ENCODE assay signal across 8 cellular contexts in the genomic region with DNA sequence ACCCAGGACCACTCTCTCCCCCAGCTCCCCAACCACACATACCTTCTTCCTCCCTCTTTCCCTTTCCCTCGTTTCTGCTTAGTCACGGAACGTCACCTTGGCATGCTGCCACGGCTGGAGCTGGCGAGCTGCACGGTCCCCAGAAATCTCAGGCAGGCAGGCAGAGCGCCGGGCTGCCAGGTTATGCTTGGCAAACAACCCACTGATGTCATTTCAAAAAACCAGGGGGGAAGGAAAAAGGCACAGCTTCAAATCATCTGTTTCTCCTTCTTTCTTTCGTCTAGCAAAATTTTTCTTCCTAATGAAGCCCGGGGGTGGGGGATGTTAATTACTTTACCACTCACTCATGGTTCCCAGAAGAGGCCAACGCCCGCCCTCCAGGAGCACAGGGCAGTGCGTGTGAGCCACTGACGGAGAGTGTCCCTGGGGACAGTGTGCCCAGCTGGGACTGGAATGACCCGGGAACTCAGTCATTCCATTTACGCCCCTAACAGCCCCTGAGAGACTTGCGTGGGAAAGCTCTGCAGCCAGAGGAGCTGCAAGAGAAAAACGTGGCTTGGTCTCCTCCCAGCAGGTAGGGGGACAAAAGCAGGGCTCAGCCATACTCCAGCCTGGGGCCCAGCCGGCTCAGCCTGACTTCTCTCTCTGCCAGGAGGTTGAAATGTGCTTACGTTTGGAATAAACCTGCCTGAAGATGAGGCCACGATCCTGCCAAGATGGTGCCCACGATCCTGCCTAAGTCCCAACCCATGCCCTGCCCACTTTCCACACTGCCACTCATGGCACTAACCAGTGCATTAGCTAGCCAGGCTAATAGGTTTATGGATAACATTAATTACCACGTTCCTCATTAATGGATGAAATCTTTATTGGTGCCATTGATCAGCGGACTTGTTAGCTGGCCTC.
DNase-seq lines count a peak whose midpoint lies in the region; ATAC-seq and TF ChIP-seq lines count a peak whose summit lies in the region.

No MANE protein-coding gene starts in this region.

- POLR2A ChIA-PET in T-cell (lab: Charles Lee): no interaction called here

- ATAC-seq in T-cell (replicated peaks in 1 of 4) (no peak), HG03175 (IDR thresholded peaks at IDR 0.05; ENCODE audit: unreplicated experiment) (no peak)
- no peak for ATAC-seq in stimulated activated effector memory CD8-positive, alpha-beta T cell treated with anti-CD3 and anti-CD28 coated beads, Interleukin-12 subunit alpha, Interleukin-12 subunit beta, amount 100 ng/mL, for 72 hours

- H3K9me3 Mint-ChIP-seq in mesothelial cell of epicardium (no peaks in the 10 kb centered on the region), T-cell (no peaks in the 10 kb centered on the region)
- no peaks in the 10 kb centered on the region for H3K9me3 Mint-ChIP-seq in stimulated activated effector memory CD8-positive, alpha-beta T cell treated with anti-CD3 and anti-CD28 coated beads, Interleukin-12 subunit alpha, Interleukin-12 subunit beta, amount 100 ng/mL, for 72 hours

- peak; percentile 79 for DNase-seq in G401 (ENCODE audit: low spot score)
- DNase-seq in NCI-H446 treated with DMSO at 0.1 percent for 48 hours (lab: John Stamatoyannopoulos, UW): peak; percentile 73
- peak; percentile 90 for DNase-seq in dedifferentiated amniotic fluid mesenchymal stem cell (ENCODE audit: extremely low spot score)
- DNase-seq in mesothelial cell of epicardium (ENCODE audit: low spot score in 2 of 2, unreplicated experiment in 2 of 2): peak; percentile 52 to 80
- no peak for DNase-seq in T-cell
- no peak for DNase-seq in stimulated activated CD4-positive, alpha-beta T cell treated with anti-CD3 and anti-CD28 coated beads, Interleukin-2, amount 100 ng/mL, for 48 hours
- no peak for DNase-seq in stimulated activated effector memory CD8-positive, alpha-beta T cell treated with anti-CD3 and anti-CD28 coated beads, Interleukin-12 subunit alpha, Interleukin-12 subunit beta, amount 100 ng/mL, for 72 hours (ENCODE audit: low spot score in 2 of 2)

- peak overlapping the region; percentile 90 for H3K27ac Mint-ChIP-seq in mesothelial cell of epicardium
- H3K27ac Mint-ChIP-seq in T-cell: no peak overlapping the region
- no peak overlapping the region for H3K27ac Mint-ChIP-seq in stimulated activated effector memory CD8-positive, alpha-beta T cell treated with anti-CD3 and anti-CD28 coated beads, Interleukin-12 subunit alpha, Interleukin-12 subunit beta, amount 100 ng/mL, for 72 hours

- H3K4me3 Mint-ChIP-seq in mesothelial cell of epicardium (no peak overlapping the region), T-cell (no peak overlapping the region)
- no peak overlapping the region for H3K4me3 Mint-ChIP-seq in stimulated activated effector memory CD8-positive, alpha-beta T cell treated with anti-CD3 and anti-CD28 coated beads, Interleukin-12 subunit alpha, Interleukin-12 subunit beta, amount 100 ng/mL, for 72 hours

- no peaks in the 10 kb centered on the region for H3K27me3 Mint-ChIP-seq in mesothelial cell of epicardium (ENCODE audit: low read depth)
- H3K27me3 Mint-ChIP-seq in T-cell: peaks cover 7 to 11% of the 10 kb centered on the region in 2 donors

- TF ChIP-seq CTCF in mesothelial cell of epicardium (IDR thresholded peaks at IDR 0.05; ENCODE audit: unreplicated experiment): no peak

- no peaks in the 10 kb centered on the region for H3K36me3 Mint-ChIP-seq in mesothelial cell of epicardium
- no peaks in the 10 kb centered on the region for H3K36me3 Mint-ChIP-seq in T-cell
- H3K36me3 Mint-ChIP-seq in stimulated activated effector memory CD8-positive, alpha-beta T cell treated with anti-CD3 and anti-CD28 coated beads, Interleukin-12 subunit alpha, Interleukin-12 subunit beta, amount 100 ng/mL, for 72 hours: no peaks in the 10 kb centered on the region

- CTCF ChIA-PET in T-cell (lab: Charles Lee): no interaction called here

- H3K4me1 Mint-ChIP-seq in mesothelial cell of epicardium: peaks cover 44% of the 10 kb centered on the region
- H3K4me1 Mint-ChIP-seq in T-cell: peaks cover 7 to 21% (median 20%) of the 10 kb centered on the region in 3 donors
- peaks cover 4% of the 10 kb centered on the region for H3K4me1 Mint-ChIP-seq in stimulated activated effector memory CD8-positive, alpha-beta T cell treated with anti-CD3 and anti-CD28 coated beads, Interleukin-12 subunit alpha, Interleukin-12 subunit beta, amount 100 ng/mL, for 72 hours

- in situ Hi-C loops in G401 (cut with HindIII; ENCODE audit: low sequenced_read_pairs): no loop called here

Comparison
In these comparisons a context has a peak if more than half of its experiments do, and no peak if none do; other contexts are left out.
1. DNase-seq: peak in G401 (single experiment), NCI-H446 treated with DMSO at 0.1 percent for 48 hours (single experiment), dedifferentiated amniotic fluid mesenchymal stem cell (single experiment) and mesothelial cell of epicardium (2 of 2); none in T-cell (0 of 34), stimulated activated CD4-positive, alpha-beta T cell treated with anti-CD3 and anti-CD28 coated beads, Interleukin-2, amount 100 ng/mL, for 48 hours (0 of 2) and stimulated activated effector memory CD8-positive, alpha-beta T cell treated with anti-CD3 and anti-CD28 coated beads, Interleukin-12 subunit alpha, Interleukin-12 subunit beta, amount 100 ng/mL, for 72 hours (0 of 2).